23 cellular contexts compared by ENCODE assay signal in the genomic region with DNA sequence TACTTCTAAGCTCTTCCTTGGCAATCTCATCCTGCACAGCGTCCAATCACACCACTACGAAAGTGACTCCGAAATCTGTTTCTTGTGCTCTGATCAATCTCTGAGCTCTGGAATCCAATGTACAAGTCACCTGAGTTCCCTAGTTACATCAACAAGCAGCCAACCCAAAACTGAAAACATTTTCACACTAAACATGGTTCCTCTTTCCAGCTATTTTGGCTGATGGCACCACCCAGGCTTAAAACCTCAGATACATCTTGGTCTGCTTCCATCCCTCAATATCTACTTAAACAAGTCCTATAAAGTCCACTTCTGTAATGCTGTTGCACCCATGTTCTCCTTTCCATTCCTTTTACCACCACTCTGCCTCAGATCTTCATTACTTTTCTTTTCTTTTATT. TPM values are rescaled to one million over a fixed set of nuclear protein-coding genes. Genes with fewer than 3 reads are reported as not detected.
DNase-seq lines count a peak whose midpoint lies in the region; ATAC-seq and TF ChIP-seq lines count a peak whose summit lies in the region.
"Had no signal": no experiment of that assay in that cellular context is flagged by ENCODE, and none has a peak within 500 bp of the region (broad histone marks: within the 10 kb centered on the region; RNA-seq: fewer than 3 reads in every experiment).

No MANE protein-coding gene starts in this region.

- no peaks in the 10 kb centered on the region for H4K20me1 ChIP-seq in OCI-LY3 (ENCODE audit: insufficient read depth, low read length)

- no peak overlapping the region for H3K27ac ChIP-seq in OCI-LY3 (ENCODE audit: low read length)
- H3K27ac ChIP-seq: KMS-11 had no signal

- peaks cover 27% of the 10 kb centered on the region for H3K36me3 ChIP-seq in OCI-LY3 (replicated peaks; ENCODE audit: low read depth, low read length)

- no peaks in the 10 kb centered on the region for H3K27me3 ChIP-seq in OCI-LY3 (ENCODE audit: low read depth, low read length)
- H3K27me3 ChIP-seq: BE2C had no signal

- peak overlapping the region; percentile 26 for H3K4me2 ChIP-seq in OCI-LY3 (ENCODE audit: low read length)
- H3K4me2 ChIP-seq: KMS-11 had no signal

- H3K4me1 ChIP-seq in OCI-LY3 (ENCODE audit: low read length), result peaks cover 23% of the 10 kb centered on the region
- H3K4me1 ChIP-seq: BE2C had no signal

- no peak overlapping the region for H3K4me3 ChIP-seq in OCI-LY3 (ENCODE audit: low read length)

- intact Hi-C loops in Right ventricle myocardium inferior (cut with DNase I), result no loop called here

- H3K9me3 ChIP-seq in OCI-LY3 (ENCODE audit: insufficient read depth, low read length), result no peaks in the 10 kb centered on the region
- H3K9me3 ChIP-seq: BE2C had no signal

- H3K9ac ChIP-seq in OCI-LY3 (ENCODE audit: low read length), result no peak overlapping the region
- H3K9ac ChIP-seq: KMS-11 had no signal

- no peak overlapping the region for H2AFZ ChIP-seq in OCI-LY3 (ENCODE audit: low read depth, low read length)

- ATAC-seq in Right ventricle myocardium inferior, result no peak
- ATAC-seq: HepG2 had no signal

- peaks cover 44% of the 10 kb centered on the region for H3K79me2 ChIP-seq in OCI-LY3 (ENCODE audit: low read length)

- DNase-seq in SIG-M5 treated with dmso at 0.1 percent for 504 hours (lab: John Stamatoyannopoulos, UW; ENCODE audit: unreplicated experiment) (peak; percentile 21), SIG-M5 (lab: John Stamatoyannopoulos, UW) (no peak), germinal center (ENCODE audit: low spot score) (peak; percentile 16), Right ventricle myocardium inferior (ENCODE audit: missing footprints) (no peak), dermis blood vessel endothelial cell (no peak), LoVo (ENCODE audit: low spot score) (no peak), SKM-1 (lab: John Stamatoyannopoulos, UW; ENCODE audit: unreplicated experiment) (no peak)
- DNase-seq: 8988T; BE2C; CD4-positive, alpha-beta memory T cell; DMS53; NCI-H1105; NCI-H2081; NCI-H2171 treated with DMSO at 0.1 percent for 48 hours; NCI-H446; NCI-H526 treated with DMSO at 0.1 percent for 48 hours; OCI-M1; SHP77 treated with DMSO at 0.1 percent for 48 hours had no signal

- no peak for TF ChIP-seq CTCF in OCI-LY3 (IDR thresholded peaks at IDR 0.05; ENCODE audit: low read depth, low read length)

RNA-seq across cellular contexts. Expression of gene BLOC1S2, which starts 3.6 kb away (rescaled TPM):
- total RNA-seq in Right ventricle myocardium inferior (20.9 TPM), dermis blood vessel endothelial cell (35.1 and 44.2 TPM in 2 replicates)

RNA-seq across cellular contexts. Expression of gene CWF19L1, which starts 15.5 kb away (rescaled TPM):
- 12.9 TPM for total RNA-seq in Right ventricle myocardium inferior
- total RNA-seq in dermis blood vessel endothelial cell, result 32.5 and 37.0 TPM in 2 replicates

RNA-seq across cellular contexts. Expression of gene PKD2L1, which starts 47.1 kb away (rescaled TPM):
- total RNA-seq in Right ventricle myocardium inferior (not detected), dermis blood vessel endothelial cell (not detected in 2 replicates)
- total RNA-seq: CD4-positive, alpha-beta memory T cell; MCF 10A; RPMI7951 had no signal

RNA-seq across cellular contexts. Expression of gene CHUK, which starts 53.5 kb away (rescaled TPM):
- total RNA-seq in Right ventricle myocardium inferior (10.0 TPM), dermis blood vessel endothelial cell (28.8 and 35.5 TPM in 2 replicates)

Comparison
In these comparisons a context has a peak if more than half of its experiments do, and no peak if none do; other contexts are left out.
1. DNase-seq: peak in SIG-M5 treated with dmso at 0.1 percent for 504 hours (single experiment) and germinal center (single experiment); none in SIG-M5 (single experiment), Right ventricle myocardium inferior (single experiment), dermis blood vessel endothelial cell (single experiment), LoVo (single experiment) and SKM-1 (single experiment).